In genomic region chr5:142686968-142687367, GRCh38 we compare ENCODE assay signal across 26 cellular contexts. TPM values are rescaled to one million over a fixed set of nuclear protein-coding genes. Genes with fewer than 3 reads are reported as not detected.
A peak's percentile ranks its signal among the peaks of the same experiment; 100 is the strongest.
DNase-seq lines count a peak whose midpoint lies in the region; ATAC-seq and TF ChIP-seq lines count a peak whose summit lies in the region.
"Had no signal": no experiment of that assay in that cellular context is flagged by ENCODE, and none has a peak within 500 bp of the region (broad histone marks: within the 10 kb centered on the region; RNA-seq: fewer than 3 reads in every experiment).

No MANE protein-coding gene starts in this region.

- POLR2A ChIA-PET in activated CD8-positive, alpha-beta T cell treated with anti-CD3 and anti-CD28 coated beads, Interleukin-2, amount 10 ng/mL, durations not matched to agents 7 days and 5 days (lab: Charles Lee), result interaction anchor here (0.6 kb wide), 2 partner anchors 21 to 182 kb away, joined by 3 read pairs; no protein-coding TSS in a partner anchor

- 93 to 99% methylated on average over 4 of the region's 4 CpGs for WGBS in heart right ventricle, 2 donors

- no peaks in the 10 kb centered on the region for H3K9me3 ChIP-seq in heart right ventricle
- no peaks in the 10 kb centered on the region for H3K9me3 ChIP-seq in iPS-20b (ENCODE audit: insufficient read depth, low read depth, low read length)
- H3K9me3 ChIP-seq in thoracic aorta, result no peaks in the 10 kb centered on the region
- H3K9me3 ChIP-seq in colonic mucosa, result no peaks in the 10 kb centered on the region
- H3K9me3 ChIP-seq: lower lobe of right lung, SJCRH30 had no signal

- H3K27ac ChIP-seq in heart right ventricle, result peak overlapping the region in 7 of 10 donors; percentile 69 to 87 (median 82)
- peak overlapping the region; percentile 14 for H3K27ac ChIP-seq in iPS-20b (ENCODE audit: low read length)
- peak overlapping the region; percentile 74 to 84 for H3K27ac ChIP-seq in thoracic aorta
- H3K27ac ChIP-seq in colonic mucosa, result no peak overlapping the region
- H3K27ac ChIP-seq: lower lobe of right lung, SJCRH30 had no signal

- no peak for ATAC-seq in heart right ventricle
- ATAC-seq in left ventricle myocardium superior, result no peak
- no peak for ATAC-seq in thoracic aorta (ENCODE audit: insufficient number of reproducible peaks, low FRiP score, low read depth)
- no peak for ATAC-seq in activated CD8-positive, alpha-beta T cell treated with anti-CD3 and anti-CD28 coated beads, Interleukin-2, amount 10 ng/mL, durations not matched to agents 7 days and 5 days
- ATAC-seq: naive thymus-derived CD4-positive, alpha-beta T cell had no signal

- H3K27ac Mint-ChIP-seq in chondrocyte (ENCODE audit: unreplicated experiment), result peak overlapping the region; percentile 93
- no peak overlapping the region for H3K27ac Mint-ChIP-seq in activated CD8-positive, alpha-beta T cell treated with anti-CD3 and anti-CD28 coated beads, Interleukin-2, amount 10 ng/mL, durations not matched to agents 7 days and 5 days
- H3K27ac Mint-ChIP-seq: activated naive CD8-positive, alpha-beta T cell; CD4-positive, alpha-beta T cell; naive thymus-derived CD4-positive, alpha-beta T cell had no signal

- H3K9me3 Mint-ChIP-seq in chondrocyte (ENCODE audit: low read depth), result no peaks in the 10 kb centered on the region
- H3K9me3 Mint-ChIP-seq in activated CD8-positive, alpha-beta T cell treated with anti-CD3 and anti-CD28 coated beads, Interleukin-2, amount 10 ng/mL, durations not matched to agents 7 days and 5 days (ENCODE audit: insufficient read depth), result no peaks in the 10 kb centered on the region
- H3K9me3 Mint-ChIP-seq: CD4-positive, alpha-beta T cell; naive thymus-derived CD4-positive, alpha-beta T cell had no signal

- no peak overlapping the region for H3K4me3 Mint-ChIP-seq in chondrocyte (ENCODE audit: unreplicated experiment)
- H3K4me3 Mint-ChIP-seq in activated CD8-positive, alpha-beta T cell treated with anti-CD3 and anti-CD28 coated beads, Interleukin-2, amount 10 ng/mL, durations not matched to agents 7 days and 5 days, result no peak overlapping the region
- H3K4me3 Mint-ChIP-seq: activated naive CD8-positive, alpha-beta T cell; CD4-positive, alpha-beta T cell; naive thymus-derived CD4-positive, alpha-beta T cell had no signal

- H3K36me3 ChIP-seq in heart right ventricle, result peaks cover 0 to 3% (median 0%) of the 10 kb centered on the region in 9 donors
- no peaks in the 10 kb centered on the region for H3K36me3 ChIP-seq in iPS-20b (ENCODE audit: insufficient read depth, low read depth, low read length)
- H3K36me3 ChIP-seq in thoracic aorta, result no peaks in the 10 kb centered on the region
- no peaks in the 10 kb centered on the region for H3K36me3 ChIP-seq in colonic mucosa
- H3K36me3 ChIP-seq: lower lobe of right lung, SJCRH30 had no signal

- DNase-seq in heart right ventricle (no peak), left ventricle myocardium superior (no peak), chondrocyte (ENCODE audit: low spot score) (no peak), thoracic aorta (ENCODE audit: low spot score) (no peak), colonic mucosa (no peak), NCI-H1694 (lab: John Stamatoyannopoulos, UW) (no peak)
- no peak for DNase-seq in activated CD8-positive, alpha-beta T cell treated with anti-CD3 and anti-CD28 coated beads, Interleukin-2, amount 10 ng/mL, durations not matched to agents 7 days and 5 days
- DNase-seq: activated CD4-positive, alpha-beta T cell treated with anti-CD3 and anti-CD28 coated beads for 4 hours; AML-193; CD4-positive, alpha-beta T cell; glutamatergic neuron; kidney; lower lobe of right lung; naive thymus-derived CD4-positive, alpha-beta T cell; NCI-H1048; NCI-H1694 treated with DMSO at 0.1 percent for 48 hours; NCI-H446; NCI-H748 treated with DMSO at 0.1 percent for 48 hours; SJCRH30; stimulated activated naive CD4-positive, alpha-beta T cell; SW 1271; T-helper 9 cell had no signal

- no peaks in the 10 kb centered on the region for H3K27me3 ChIP-seq in heart right ventricle
- H3K27me3 ChIP-seq in iPS-20b (ENCODE audit: insufficient read depth, low read length), result no peaks in the 10 kb centered on the region
- H3K27me3 ChIP-seq in thoracic aorta (replicated peaks; ENCODE audit: insufficient read depth), result no peaks in the 10 kb centered on the region
- H3K27me3 ChIP-seq in colonic mucosa, result no peaks in the 10 kb centered on the region

- CTCF ChIA-PET in activated CD8-positive, alpha-beta T cell treated with anti-CD3 and anti-CD28 coated beads, Interleukin-2, amount 10 ng/mL, durations not matched to agents 7 days and 5 days (lab: Charles Lee), result interaction anchor here (1.2 to 1.9 kb wide), 2 partner anchors 26 to 31 kb away, joined by 4 to 6 read pairs; no protein-coding TSS in a partner anchor

- H3K36me3 Mint-ChIP-seq in chondrocyte (ENCODE audit: low read depth), result no peaks in the 10 kb centered on the region
- no peaks in the 10 kb centered on the region for H3K36me3 Mint-ChIP-seq in activated CD8-positive, alpha-beta T cell treated with anti-CD3 and anti-CD28 coated beads, Interleukin-2, amount 10 ng/mL, durations not matched to agents 7 days and 5 days (ENCODE audit: low read depth)
- H3K36me3 Mint-ChIP-seq: activated naive CD8-positive, alpha-beta T cell; naive thymus-derived CD4-positive, alpha-beta T cell had no signal

- no peak overlapping the region for H3K4me3 ChIP-seq in heart right ventricle
- H3K4me3 ChIP-seq in iPS-20b (ENCODE audit: low read length), result no peak overlapping the region
- no peak overlapping the region for H3K4me3 ChIP-seq in thoracic aorta
- no peak overlapping the region for H3K4me3 ChIP-seq in colonic mucosa
- H3K4me3 ChIP-seq: lower lobe of right lung, SJCRH30 had no signal

- intact Hi-C loops in heart right ventricle (cut with DNase I), result no loop called here
- intact Hi-C loops in left ventricle myocardium superior (cut with micrococcal nuclease), result no loop called here
- intact Hi-C loops in colonic mucosa (cut with DNase I), result no loop called here

- H3K9ac ChIP-seq in iPS-20b (ENCODE audit: low read depth, low read length), result no peak overlapping the region
- no peak overlapping the region for H3K9ac ChIP-seq in colonic mucosa (ENCODE audit: low read depth in 2 of 2, low read length in 2 of 2)

- peaks cover 20 to 78% (median 58%) of the 10 kb centered on the region in 9 donors for H3K4me1 ChIP-seq in heart right ventricle
- H3K4me1 ChIP-seq in iPS-20b (ENCODE audit: insufficient read depth, low read length), result peaks cover 28% of the 10 kb centered on the region
- peaks cover 12 to 30% of the 10 kb centered on the region in 2 donors for H3K4me1 ChIP-seq in thoracic aorta (ENCODE audit: control insufficient read depth in 1 of 2, low read depth in 2 of 2)
- H3K4me1 ChIP-seq in colonic mucosa, result no peaks in the 10 kb centered on the region

- TF ChIP-seq CTCF in heart right ventricle (IDR thresholded peaks at IDR 0.05) (no peak), chondrocyte (IDR thresholded peaks at IDR 0.05) (no peak), thoracic aorta (IDR thresholded peaks at IDR 0.05) (no peak), colonic mucosa (IDR thresholded peaks at IDR 0.05) (no peak)

- H3K27me3 Mint-ChIP-seq in chondrocyte (ENCODE audit: low read depth), result no peaks in the 10 kb centered on the region
- peaks cover 8% of the 10 kb centered on the region for H3K27me3 Mint-ChIP-seq in activated CD8-positive, alpha-beta T cell treated with anti-CD3 and anti-CD28 coated beads, Interleukin-2, amount 10 ng/mL, durations not matched to agents 7 days and 5 days (ENCODE audit: low read depth)

- peaks cover 32% of the 10 kb centered on the region for H3K4me1 Mint-ChIP-seq in chondrocyte (ENCODE audit: low read depth)
- H3K4me1 Mint-ChIP-seq in activated CD8-positive, alpha-beta T cell treated with anti-CD3 and anti-CD28 coated beads, Interleukin-2, amount 10 ng/mL, durations not matched to agents 7 days and 5 days (ENCODE audit: low read depth), result no peaks in the 10 kb centered on the region
- H3K4me1 Mint-ChIP-seq: naive thymus-derived CD4-positive, alpha-beta T cell had no signal

RNA-seq across cellular contexts. Expression of gene FGF1, which starts 1.1 kb away (rescaled TPM):
- 100 to 1,000 TPM in 1 of 10 donors, 10 to 100 TPM in 9; 31.4 to 110 (median 58.4) TPM for total RNA-seq in heart right ventricle
- polyA plus RNA-seq in heart right ventricle, result 10 to 100 TPM in 1 of 2 donors, 1 to 10 TPM in 1; 5.1 to 17.6 TPM
- total RNA-seq in left ventricle myocardium superior, result 43.6 TPM
- 2.9 to 7.9 TPM (median 6.9 TPM) in 3 replicates for total RNA-seq in chondrocyte
- total RNA-seq in thoracic aorta, result 10 to 100 TPM; 11.4 to 56.7 TPM
- total RNA-seq in colonic mucosa, result under 1 TPM in 1 of 2 donors, not detected in 1; 0.90 TPM
- not detected for total RNA-seq in activated CD8-positive, alpha-beta T cell treated with anti-CD3 and anti-CD28 coated beads, Interleukin-2, amount 10 ng/mL, durations not matched to agents 7 days and 5 days
- total RNA-seq: CD4-positive, alpha-beta T cell; endothelial cell of umbilical vein; naive thymus-derived CD4-positive, alpha-beta T cell; pulmonary artery endothelial cell; SJCRH30 had no signal
- polyA plus RNA-seq: endothelial cell of umbilical vein; naive thymus-derived CD4-positive, alpha-beta T cell had no signal
